Comparison of ENCODE assay signal across 1 cellular context in the genomic region with DNA sequence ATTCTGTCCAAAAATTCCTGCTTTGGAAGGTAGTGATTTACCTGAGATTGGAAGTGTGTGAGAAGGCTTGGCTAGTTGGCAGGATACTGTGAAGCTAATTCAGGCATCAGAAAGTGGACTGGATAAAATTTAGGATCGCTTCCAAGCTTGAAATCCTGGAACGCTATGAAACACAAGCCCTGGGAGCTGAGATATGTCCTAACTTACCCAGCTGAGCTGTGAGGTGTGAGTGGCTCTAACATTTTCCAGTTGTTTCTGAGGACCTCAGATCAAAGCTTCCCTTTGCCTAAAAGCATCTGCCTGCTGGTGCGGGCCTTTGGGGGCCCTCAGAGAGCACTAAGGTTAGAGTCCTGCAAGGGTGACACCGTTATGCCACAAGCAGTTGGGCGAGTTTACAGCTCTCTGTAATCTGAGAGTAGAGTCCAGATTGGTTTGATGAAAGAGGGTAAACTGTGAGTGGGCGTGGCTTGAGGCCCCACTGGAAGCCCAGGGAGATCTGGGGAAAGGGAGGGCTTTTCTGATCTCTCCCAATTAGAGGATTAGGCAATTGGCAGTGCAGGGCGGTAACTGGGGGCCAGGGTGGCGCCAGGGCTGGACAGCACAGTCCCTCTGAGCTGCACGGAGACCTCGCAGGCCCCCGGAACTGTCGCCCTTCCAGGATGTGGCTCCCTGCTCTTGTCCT.
TF ChIP-seq lines count a peak whose summit lies in the region.

No MANE protein-coding gene starts in this region.

TF ChIP-seq in HepG2, 621 proteins besides CTCF, POLR2A, EP300 and RAD21 (continued from another document and continues in another):
- TF ChIP-seq, protein P1, sequence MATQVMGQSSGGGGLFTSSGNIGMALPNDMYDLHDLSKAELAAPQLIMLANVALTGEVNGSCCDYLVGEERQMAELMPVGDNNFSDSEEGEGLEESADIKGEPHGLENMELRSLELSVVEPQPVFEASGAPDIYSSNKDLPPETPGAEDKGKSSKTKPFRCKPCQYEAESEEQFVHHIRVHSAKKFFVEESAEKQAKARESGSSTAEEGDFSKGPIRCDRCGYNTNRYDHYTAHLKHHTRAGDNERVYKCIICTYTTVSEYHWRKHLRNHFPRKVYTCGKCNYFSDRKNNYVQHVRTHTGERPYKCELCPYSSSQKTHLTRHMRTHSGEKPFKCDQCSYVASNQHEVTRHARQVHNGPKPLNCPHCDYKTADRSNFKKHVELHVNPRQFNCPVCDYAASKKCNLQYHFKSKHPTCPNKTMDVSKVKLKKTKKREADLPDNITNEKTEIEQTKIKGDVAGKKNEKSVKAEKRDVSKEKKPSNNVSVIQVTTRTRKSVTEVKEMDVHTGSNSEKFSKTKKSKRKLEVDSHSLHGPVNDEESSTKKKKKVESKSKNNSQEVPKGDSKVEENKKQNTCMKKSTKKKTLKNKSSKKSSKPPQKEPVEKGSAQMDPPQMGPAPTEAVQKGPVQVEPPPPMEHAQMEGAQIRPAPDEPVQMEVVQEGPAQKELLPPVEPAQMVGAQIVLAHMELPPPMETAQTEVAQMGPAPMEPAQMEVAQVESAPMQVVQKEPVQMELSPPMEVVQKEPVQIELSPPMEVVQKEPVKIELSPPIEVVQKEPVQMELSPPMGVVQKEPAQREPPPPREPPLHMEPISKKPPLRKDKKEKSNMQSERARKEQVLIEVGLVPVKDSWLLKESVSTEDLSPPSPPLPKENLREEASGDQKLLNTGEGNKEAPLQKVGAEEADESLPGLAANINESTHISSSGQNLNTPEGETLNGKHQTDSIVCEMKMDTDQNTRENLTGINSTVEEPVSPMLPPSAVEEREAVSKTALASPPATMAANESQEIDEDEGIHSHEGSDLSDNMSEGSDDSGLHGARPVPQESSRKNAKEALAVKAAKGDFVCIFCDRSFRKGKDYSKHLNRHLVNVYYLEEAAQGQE (IDR thresholded peaks at IDR 0.05; ENCODE audit: borderline replicate concordance in 1 of 2, low read depth in 1 of 2, low read length in 2 of 2): 0 out of 4 replicates have a peak, but pooled peaks of 1 of the 2 experiments have one; percentile 33
- TF ChIP-seq ZNF101 (CRISPR knock-in tag; IDR thresholded peaks at IDR 0.05; ENCODE audit: borderline replicate concordance, low read depth) (no peak), SIX1 (CRISPR knock-in tag; IDR thresholded peaks at IDR 0.05; ENCODE audit: borderline replicate concordance) (peak; percentile 27; the same call in 1 of the 2 replicates), FOXO1 (CRISPR knock-in tag; IDR thresholded peaks at IDR 0.05) (no peak), GABPB1 (CRISPR knock-in tag; IDR thresholded peaks at IDR 0.05) (peak; percentile 51), AFF4 (CRISPR knock-in tag; IDR thresholded peaks at IDR 0.05) (no peak), TAF1 (CRISPR knock-in tag; IDR thresholded peaks at IDR 0.05) (0 out of 2 replicates have a peak, but pooled peaks have one; percentile 22), ZNF263 (CRISPR knock-in tag; IDR thresholded peaks at IDR 0.05) (no peak), SP4 (CRISPR knock-in tag; IDR thresholded peaks at IDR 0.05) (peak; percentile 69; the same call in 1 of the 2 replicates), CEBPG (CRISPR knock-in tag; IDR thresholded peaks at IDR 0.05) (peak; percentile 61), ZFP36 (IDR thresholded peaks at IDR 0.05; ENCODE audit: borderline replicate concordance, low read depth, low read length, partially characterized antibody) (no peak), SCMH1 (CRISPR knock-in tag; IDR thresholded peaks at IDR 0.05; ENCODE audit: borderline replicate concordance) (no peak), DRAP1 (CRISPR knock-in tag; IDR thresholded peaks at IDR 0.05) (peak; percentile 62), ZMAT5 (CRISPR knock-in tag; IDR thresholded peaks at IDR 0.05; ENCODE audit: borderline replicate concordance, low read depth) (no peak), MEIS2 (CRISPR knock-in tag; IDR thresholded peaks at IDR 0.05) (0 out of 2 replicates have a peak, but pooled peaks have one; percentile 25), HNRNPK (IDR thresholded peaks at IDR 0.05; ENCODE audit: low read depth, low read length, poor library complexity, severe bottlenecking) (no peak), SOX13 (IDR thresholded peaks at IDR 0.05) (no peak), SOX13 (CRISPR knock-in tag; conservative IDR thresholded peaks at IDR 0.05 in 1 of 2, IDR thresholded peaks at IDR 0.05 in 1 of 2) (no peak), ZFP37 (CRISPR knock-in tag; IDR thresholded peaks at IDR 0.05; ENCODE audit: borderline replicate concordance) (no peak), SPEN (CRISPR knock-in tag; IDR thresholded peaks at IDR 0.05; ENCODE audit: low read depth) (no peak), HIC2 (CRISPR knock-in tag; IDR thresholded peaks at IDR 0.05; ENCODE audit: low read depth) (no peak; the same call in 1 of the 2 replicates), RBM22 (optimal IDR thresholded peaks at IDR 0.05; ENCODE audit: low read length) (no peak), ZNF839 (CRISPR knock-in tag; IDR thresholded peaks at IDR 0.05; ENCODE audit: borderline replicate concordance) (no peak), ZNF234 (CRISPR knock-in tag; conservative IDR thresholded peaks at IDR 0.05) (no peak), ISX (CRISPR knock-in tag; conservative IDR thresholded peaks at IDR 0.05) (no peak), CCAR2 (optimal IDR thresholded peaks at IDR 0.05; ENCODE audit: low read depth, low read length) (no peak), ZNF607 (CRISPR knock-in tag; IDR thresholded peaks at IDR 0.05; ENCODE audit: borderline replicate concordance) (0 out of 2 replicates have a peak, but pooled peaks have one; percentile 9), NFYB (CRISPR knock-in tag; IDR thresholded peaks at IDR 0.05) (no peak), SMAD1 (CRISPR knock-in tag; IDR thresholded peaks at IDR 0.05; ENCODE audit: borderline replicate concordance, low read depth) (no peak)
- TF ChIP-seq, protein P2, sequence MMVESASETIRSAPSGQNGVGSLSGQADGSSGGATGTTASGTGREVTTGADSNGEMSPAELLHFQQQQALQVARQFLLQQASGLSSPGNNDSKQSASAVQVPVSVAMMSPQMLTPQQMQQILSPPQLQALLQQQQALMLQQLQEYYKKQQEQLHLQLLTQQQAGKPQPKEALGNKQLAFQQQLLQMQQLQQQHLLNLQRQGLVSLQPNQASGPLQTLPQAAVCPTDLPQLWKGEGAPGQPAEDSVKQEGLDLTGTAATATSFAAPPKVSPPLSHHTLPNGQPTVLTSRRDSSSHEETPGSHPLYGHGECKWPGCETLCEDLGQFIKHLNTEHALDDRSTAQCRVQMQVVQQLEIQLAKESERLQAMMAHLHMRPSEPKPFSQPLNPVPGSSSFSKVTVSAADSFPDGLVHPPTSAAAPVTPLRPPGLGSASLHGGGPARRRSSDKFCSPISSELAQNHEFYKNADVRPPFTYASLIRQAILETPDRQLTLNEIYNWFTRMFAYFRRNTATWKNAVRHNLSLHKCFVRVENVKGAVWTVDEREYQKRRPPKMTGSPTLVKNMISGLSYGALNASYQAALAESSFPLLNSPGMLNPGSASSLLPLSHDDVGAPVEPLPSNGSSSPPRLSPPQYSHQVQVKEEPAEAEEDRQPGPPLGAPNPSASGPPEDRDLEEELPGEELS (CRISPR knock-in tag; IDR thresholded peaks at IDR 0.05): 0 out of 2 replicates have a peak, but pooled peaks have one; percentile 37
- TF ChIP-seq, protein P3, sequence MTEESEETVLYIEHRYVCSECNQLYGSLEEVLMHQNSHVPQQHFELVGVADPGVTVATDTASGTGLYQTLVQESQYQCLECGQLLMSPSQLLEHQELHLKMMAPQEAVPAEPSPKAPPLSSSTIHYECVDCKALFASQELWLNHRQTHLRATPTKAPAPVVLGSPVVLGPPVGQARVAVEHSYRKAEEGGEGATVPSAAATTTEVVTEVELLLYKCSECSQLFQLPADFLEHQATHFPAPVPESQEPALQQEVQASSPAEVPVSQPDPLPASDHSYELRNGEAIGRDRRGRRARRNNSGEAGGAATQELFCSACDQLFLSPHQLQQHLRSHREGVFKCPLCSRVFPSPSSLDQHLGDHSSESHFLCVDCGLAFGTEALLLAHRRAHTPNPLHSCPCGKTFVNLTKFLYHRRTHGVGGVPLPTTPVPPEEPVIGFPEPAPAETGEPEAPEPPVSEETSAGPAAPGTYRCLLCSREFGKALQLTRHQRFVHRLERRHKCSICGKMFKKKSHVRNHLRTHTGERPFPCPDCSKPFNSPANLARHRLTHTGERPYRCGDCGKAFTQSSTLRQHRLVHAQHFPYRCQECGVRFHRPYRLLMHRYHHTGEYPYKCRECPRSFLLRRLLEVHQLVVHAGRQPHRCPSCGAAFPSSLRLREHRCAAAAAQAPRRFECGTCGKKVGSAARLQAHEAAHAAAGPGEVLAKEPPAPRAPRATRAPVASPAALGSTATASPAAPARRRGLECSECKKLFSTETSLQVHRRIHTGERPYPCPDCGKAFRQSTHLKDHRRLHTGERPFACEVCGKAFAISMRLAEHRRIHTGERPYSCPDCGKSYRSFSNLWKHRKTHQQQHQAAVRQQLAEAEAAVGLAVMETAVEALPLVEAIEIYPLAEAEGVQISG (CRISPR knock-in tag; IDR thresholded peaks at IDR 0.05): peak; percentile 37; the same call in 1 of the 2 replicates
- TF ChIP-seq, protein P4, sequence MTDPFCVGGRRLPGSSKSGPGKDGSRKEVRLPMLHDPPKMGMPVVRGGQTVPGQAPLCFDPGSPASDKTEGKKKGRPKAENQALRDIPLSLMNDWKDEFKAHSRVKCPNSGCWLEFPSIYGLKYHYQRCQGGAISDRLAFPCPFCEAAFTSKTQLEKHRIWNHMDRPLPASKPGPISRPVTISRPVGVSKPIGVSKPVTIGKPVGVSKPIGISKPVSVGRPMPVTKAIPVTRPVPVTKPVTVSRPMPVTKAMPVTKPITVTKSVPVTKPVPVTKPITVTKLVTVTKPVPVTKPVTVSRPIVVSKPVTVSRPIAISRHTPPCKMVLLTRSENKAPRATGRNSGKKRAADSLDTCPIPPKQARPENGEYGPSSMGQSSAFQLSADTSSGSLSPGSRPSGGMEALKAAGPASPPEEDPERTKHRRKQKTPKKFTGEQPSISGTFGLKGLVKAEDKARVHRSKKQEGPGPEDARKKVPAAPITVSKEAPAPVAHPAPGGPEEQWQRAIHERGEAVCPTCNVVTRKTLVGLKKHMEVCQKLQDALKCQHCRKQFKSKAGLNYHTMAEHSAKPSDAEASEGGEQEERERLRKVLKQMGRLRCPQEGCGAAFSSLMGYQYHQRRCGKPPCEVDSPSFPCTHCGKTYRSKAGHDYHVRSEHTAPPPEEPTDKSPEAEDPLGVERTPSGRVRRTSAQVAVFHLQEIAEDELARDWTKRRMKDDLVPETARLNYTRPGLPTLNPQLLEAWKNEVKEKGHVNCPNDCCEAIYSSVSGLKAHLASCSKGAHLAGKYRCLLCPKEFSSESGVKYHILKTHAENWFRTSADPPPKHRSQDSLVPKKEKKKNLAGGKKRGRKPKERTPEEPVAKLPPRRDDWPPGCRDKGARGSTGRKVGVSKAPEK (CRISPR knock-in tag; IDR thresholded peaks at IDR 0.05; ENCODE audit: borderline replicate concordance): no peak
- TF ChIP-seq, protein P5, sequence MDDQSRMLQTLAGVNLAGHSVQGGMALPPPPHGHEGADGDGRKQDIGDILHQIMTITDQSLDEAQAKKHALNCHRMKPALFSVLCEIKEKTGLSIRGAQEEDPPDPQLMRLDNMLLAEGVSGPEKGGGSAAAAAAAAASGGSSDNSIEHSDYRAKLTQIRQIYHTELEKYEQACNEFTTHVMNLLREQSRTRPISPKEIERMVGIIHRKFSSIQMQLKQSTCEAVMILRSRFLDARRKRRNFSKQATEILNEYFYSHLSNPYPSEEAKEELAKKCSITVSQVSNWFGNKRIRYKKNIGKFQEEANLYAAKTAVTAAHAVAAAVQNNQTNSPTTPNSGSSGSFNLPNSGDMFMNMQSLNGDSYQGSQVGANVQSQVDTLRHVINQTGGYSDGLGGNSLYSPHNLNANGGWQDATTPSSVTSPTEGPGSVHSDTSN (CRISPR knock-in tag; IDR thresholded peaks at IDR 0.05; ENCODE audit: borderline replicate concordance): no peak
